In the genomic region with DNA sequence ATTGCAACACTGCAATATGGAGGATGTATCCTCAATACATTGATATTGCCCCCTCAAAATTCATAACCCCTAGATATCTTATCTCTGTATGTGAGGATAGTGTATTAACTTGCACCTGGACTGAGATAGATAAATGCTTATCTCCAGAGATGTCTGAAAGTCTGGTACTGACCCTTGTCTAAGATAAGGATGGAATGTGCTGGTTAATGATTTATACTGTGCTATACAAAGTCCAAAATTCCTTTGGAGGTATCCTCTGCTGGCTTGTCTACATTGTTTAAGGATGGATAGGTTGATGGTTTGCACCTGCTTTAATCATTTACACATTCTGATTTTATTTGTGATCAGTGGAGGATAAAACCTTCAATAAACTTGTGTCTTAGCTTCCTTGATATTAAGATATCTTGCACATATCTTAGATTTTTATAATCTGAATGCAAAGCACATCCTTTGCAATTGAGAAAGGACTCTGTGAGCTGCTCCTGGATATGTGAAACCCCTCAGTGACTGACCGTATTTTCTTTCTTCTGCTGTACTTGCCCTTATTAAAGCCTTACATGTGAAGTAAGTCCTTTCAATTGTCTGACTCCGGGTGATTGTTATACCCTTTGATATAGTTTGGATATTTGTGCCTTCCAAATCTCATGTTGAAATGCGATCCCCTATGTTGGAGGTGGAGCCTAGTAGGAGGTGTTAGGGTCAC, we compare ENCODE assay signal across 17 cellular contexts.
"Had no signal": no experiment of that assay in that cellular context is flagged by ENCODE, and none has a peak within 500 bp of the region (broad histone marks: within the 10 kb centered on the region; RNA-seq: fewer than 3 reads in every experiment).

No MANE protein-coding gene starts in this region.

- FAIRE-seq: bronchial epithelial cell, endothelial cell of umbilical vein, urothelium cell line had no signal

- H3K9me3 ChIP-seq: adrenal gland, esophagus squamous epithelium, left lung, sigmoid colon, spleen, thoracic aorta had no signal

- H3K4me1 ChIP-seq: adrenal gland, esophagus squamous epithelium, left lung, sigmoid colon, spleen had no signal

- ATAC-seq: activated naive CD4-positive, alpha-beta T cell treated with anti-CD3 and anti-CD28 coated beads, Interleukin-2, amount 50 U/mL, for 72 hours; left lung; stimulated activated naive B cell treated with anti-CD40 and anti-IgM and Interleukin-4, amounts not matched to agents 10 μg/mL and 1 μg/mL and 100 μg/mL, for 72 hours had no signal

- H3K27me3 ChIP-seq: esophagus squamous epithelium, left lung, sigmoid colon had no signal

- H3K36me3 ChIP-seq: adrenal gland, esophagus squamous epithelium, left lung, sigmoid colon, spleen, thoracic aorta had no signal

- DNase-seq: activated CD4-positive, alpha-beta memory T cell treated with anti-CD3 and anti-CD28 coated beads for 36 hours; activated CD4-positive, alpha-beta T cell treated with anti-CD3 and anti-CD28 coated beads for 4 hours; activated gamma-delta T cell treated with Interleukin-2 at 50 U/mL for 16 hours; activated T-cell treated with anti-CD3 and anti-CD28 coated beads for 4 hours; adrenal gland; effector memory CD4-positive, alpha-beta T cell; esophagus squamous epithelium; left lung; sigmoid colon; spleen; stimulated activated CD4-positive, alpha-beta T cell treated with anti-CD3 and anti-CD28 coated beads, Interleukin-4, amount 100 ng/mL, for 4 hours; stimulated activated naive B cell treated with anti-CD40 and anti-IgM and Interleukin-4, amounts not matched to agents 10 μg/mL and 1 μg/mL and 100 μg/mL, for 72 hours had no signal

- H3K27ac ChIP-seq: adrenal gland, esophagus squamous epithelium, left lung, sigmoid colon, spleen, thoracic aorta had no signal

- H3K4me3 ChIP-seq: adrenal gland, esophagus squamous epithelium, left lung, sigmoid colon, spleen, thoracic aorta had no signal
